In genomic region chr17:63881935-63882601, GRCh38 we compare ENCODE assay signal across 8 cellular contexts. TPM values are rescaled to one million over a fixed set of nuclear protein-coding genes. Genes with fewer than 3 reads are reported as not detected.
DNase-seq lines count a peak whose midpoint lies in the region; ATAC-seq and TF ChIP-seq lines count a peak whose summit lies in the region.

TSS of gene GH2 (minus strand) at chr17:63881944. CDS start at chr17:63881801, 143 bp downstream.

- H3K9me2 ChIP-seq in GM23248 (ENCODE audit: insufficient read depth), result no peaks in the 10 kb centered on the region

- peaks cover 9% of the 10 kb centered on the region for H3K27me3 Mint-ChIP-seq in activated T-helper 2 cell treated with anti-CD3 and anti-CD28 coated beads, Interferon-gamma antibody, Interleukin-2, Interleukin-4, amounts not matched to agents 10 μg/mL and 5 μg/mL and 100 μg/mL, durations not matched to agents 14 hours and 24 hours and 36 hours (ENCODE audit: low read depth)
- peaks cover 5% of the 10 kb centered on the region for H3K27me3 Mint-ChIP-seq in glutamatergic neuron (ENCODE audit: unreplicated experiment)

- no peak within 1 kb of the TSS for H2AFZ ChIP-seq in GM23248

- H3K9me3 Mint-ChIP-seq in activated T-helper 2 cell treated with anti-CD3 and anti-CD28 coated beads, Interferon-gamma antibody, Interleukin-2, Interleukin-4, amounts not matched to agents 10 μg/mL and 5 μg/mL and 100 μg/mL, durations not matched to agents 14 hours and 24 hours and 36 hours, result no peaks in the 10 kb centered on the region
- H3K9me3 Mint-ChIP-seq in glutamatergic neuron (ENCODE audit: unreplicated experiment), result peaks cover 1% of the 10 kb centered on the region

- no peaks in the 10 kb centered on the region for H3K36me3 Mint-ChIP-seq in activated T-helper 2 cell treated with anti-CD3 and anti-CD28 coated beads, Interferon-gamma antibody, Interleukin-2, Interleukin-4, amounts not matched to agents 10 μg/mL and 5 μg/mL and 100 μg/mL, durations not matched to agents 14 hours and 24 hours and 36 hours (ENCODE audit: low read depth)
- no peaks in the 10 kb centered on the region for H3K36me3 Mint-ChIP-seq in glutamatergic neuron (ENCODE audit: unreplicated experiment)

- peak; percentile 66 for TF ChIP-seq CTCF in AG10803 (conservative IDR thresholded peaks at IDR 0.05; ENCODE audit: low read length)
- peak; percentile 54 for TF ChIP-seq CTCF in glutamatergic neuron (IDR thresholded peaks at IDR 0.05; ENCODE audit: partially characterized antibody, unreplicated experiment)

- no peaks in the 10 kb centered on the region for H4K20me1 ChIP-seq in GM23248 (ENCODE audit: insufficient read depth)

- 43 to 46% methylated on average over 13 to 15 of the region's 15 CpGs for WGBS in GM23248 (ENCODE audit: low coverage in 1 of 2, low lambda C conversion rate in 2 of 2, missing lambda C conversion rate in 2 of 2), 2 experiments

- in situ Hi-C loops in GM23248 (cut with MboI), result no loop called here

- ATAC-seq in sciatic nerve, result peak; percentile 60
- no peak for ATAC-seq in HG03097 (IDR thresholded peaks at IDR 0.05; ENCODE audit: low FRiP score, unreplicated experiment)

- intact Hi-C loops in activated T-helper 2 cell treated with anti-CD3 and anti-CD28 coated beads, Interferon-gamma antibody, Interleukin-2, Interleukin-4, amounts not matched to agents 10 μg/mL and 5 μg/mL and 100 μg/mL, durations not matched to agents 14 hours and 24 hours and 36 hours (cut with micrococcal nuclease), result no loop called here
- intact Hi-C loops in sciatic nerve (cut with DNase I), result no loop called here

- H3K4me3 Mint-ChIP-seq in activated T-helper 2 cell treated with anti-CD3 and anti-CD28 coated beads, Interferon-gamma antibody, Interleukin-2, Interleukin-4, amounts not matched to agents 10 μg/mL and 5 μg/mL and 100 μg/mL, durations not matched to agents 14 hours and 24 hours and 36 hours (ENCODE audit: low read depth), result no peak within 1 kb of the TSS
- H3K4me3 Mint-ChIP-seq in glutamatergic neuron (ENCODE audit: unreplicated experiment), result no peak within 1 kb of the TSS

- no peak within 1 kb of the TSS for H3K4me3 ChIP-seq in AG10803 (ENCODE audit: low read length)
- no peak within 1 kb of the TSS for H3K4me3 ChIP-seq in GM23248

- H3K27me3 ChIP-seq in GM23248 (replicated peaks; ENCODE audit: insufficient read depth), result no peaks in the 10 kb centered on the region

- no peaks in the 10 kb centered on the region for H3K36me3 ChIP-seq in GM23248 (ENCODE audit: low read depth)

- H3K79me2 ChIP-seq in GM23248 (ENCODE audit: insufficient read depth), result no peaks in the 10 kb centered on the region

- no peak within 1 kb of the TSS for H3K27ac ChIP-seq in GM23248

- DNase-seq in AG10803 (ENCODE audit: low read depth) (peak; percentile 36), GM23248 (peak; percentile 62), RPMI7951 (ENCODE audit: low read depth) (peak; percentile 19), glutamatergic neuron (peak; percentile 68), sciatic nerve (ENCODE audit: low spot score) (no peak), NCI-H524 treated with DMSO at 0.1 percent for 48 hours (lab: John Stamatoyannopoulos, UW) (no peak)
- DNase-seq in activated T-helper 2 cell treated with anti-CD3 and anti-CD28 coated beads, Interferon-gamma antibody, Interleukin-2, Interleukin-4, amounts not matched to agents 10 μg/mL and 5 μg/mL and 100 μg/mL, durations not matched to agents 14 hours and 24 hours and 36 hours (ENCODE audit: low spot score), result peak; percentile 48

- H3K4me1 ChIP-seq in GM23248 (ENCODE audit: insufficient read depth), result no peaks in the 10 kb centered on the region

- H3K9ac ChIP-seq in GM23248, result no peak within 1 kb of the TSS

- no peak within 1 kb of the TSS for H3K4me2 ChIP-seq in GM23248 (ENCODE audit: unreplicated experiment)

- no peak within 1 kb of the TSS for H3K27ac Mint-ChIP-seq in activated T-helper 2 cell treated with anti-CD3 and anti-CD28 coated beads, Interferon-gamma antibody, Interleukin-2, Interleukin-4, amounts not matched to agents 10 μg/mL and 5 μg/mL and 100 μg/mL, durations not matched to agents 14 hours and 24 hours and 36 hours
- H3K27ac Mint-ChIP-seq in glutamatergic neuron (ENCODE audit: unreplicated experiment), result peak within 1 kb of the TSS; percentile 38

- H3K4me1 Mint-ChIP-seq in activated T-helper 2 cell treated with anti-CD3 and anti-CD28 coated beads, Interferon-gamma antibody, Interleukin-2, Interleukin-4, amounts not matched to agents 10 μg/mL and 5 μg/mL and 100 μg/mL, durations not matched to agents 14 hours and 24 hours and 36 hours (ENCODE audit: low read depth), result no peaks in the 10 kb centered on the region
- H3K4me1 Mint-ChIP-seq in glutamatergic neuron (ENCODE audit: low read depth, unreplicated experiment), result peaks cover 7% of the 10 kb centered on the region

- H3K9me3 ChIP-seq in GM23248 (ENCODE audit: low read depth), result no peaks in the 10 kb centered on the region

- H3F3A ChIP-seq in GM23248 (ENCODE audit: insufficient read depth), result no peaks in the 10 kb centered on the region

RNA-seq across cellular contexts. Expression of gene GH2, which starts in this region (rescaled TPM):
- total RNA-seq in GM23248 (2014; rRNA removed; shearing (Covaris generic)), result not detected in 2 replicates
- not detected in 2 replicates for polyA plus RNA-seq in GM23248 (2016; fragmentation: Nextera tagmentation; extraction: Ambion mirVana)
- not detected in 2 replicates for total RNA-seq in RPMI7951 (2014; rRNA removed; shearing (Covaris generic))
- total RNA-seq in activated T-helper 2 cell treated with anti-CD3 and anti-CD28 coated beads, Interferon-gamma antibody, Interleukin-2, Interleukin-4, amounts not matched to agents 10 μg/mL and 5 μg/mL and 100 μg/mL, durations not matched to agents 14 hours and 24 hours and 36 hours, result not detected in 2 replicates
- total RNA-seq in glutamatergic neuron (ENCODE audit: unreplicated experiment) (not detected), sciatic nerve (not detected)

Comparison
In these comparisons a context has a peak if more than half of its experiments do, and no peak if none do; other contexts are left out.
1. Peak in DNase-seq in GM23248; RNA of the gene not detected or under 1 TPM.
2. Peak in DNase-seq in RPMI7951; RNA of the gene not detected or under 1 TPM.
3. Peak in DNase-seq in activated T-helper 2 cell treated with anti-CD3 and anti-CD28 coated beads, Interferon-gamma antibody, Interleukin-2, Interleukin-4, amounts not matched to agents 10 μg/mL and 5 μg/mL and 100 μg/mL, durations not matched to agents 14 hours and 24 hours and 36 hours; RNA of the gene not detected or under 1 TPM.
4. Peak in DNase-seq in glutamatergic neuron; RNA of the gene not detected or under 1 TPM.
5. Peak in ATAC-seq in sciatic nerve; RNA of the gene not detected or under 1 TPM.